Comparison of ENCODE assay signal across 8 cellular contexts in genomic region chr17:42971589-42971988, GRCh38.
"Had no signal": no experiment of that assay in that cellular context is flagged by ENCODE, and none has a peak within 500 bp of the region (broad histone marks: within the 10 kb centered on the region; RNA-seq: fewer than 3 reads in every experiment).

No MANE protein-coding gene starts in this region.

- ATAC-seq: GM23338, K562 had no signal

- FAIRE-seq: H1, H54, HTR-8/SVneo, K562 had no signal

- H3K4me2 ChIP-seq: GM23338 had no signal

- H2AFZ ChIP-seq: GM23338 had no signal

- H3K4me3 ChIP-seq: GM23338, K562 had no signal

- DNase-seq: H9, HCEC 1CT, KG1 had no signal

- H3K4me1 Mint-ChIP-seq: GM23338, H9 had no signal

- H3K9me3 Mint-ChIP-seq: H9 had no signal

- H3K27ac Mint-ChIP-seq: GM23338, H9 had no signal

- H3K4me3 Mint-ChIP-seq: GM23338, H9 had no signal
